Comparison of ENCODE assay signal across 2 cellular contexts in genomic region chr2:105451571-105452140, GRCh38.
A peak's percentile ranks its signal among the peaks of the same experiment; 100 is the strongest.
TF ChIP-seq lines count a peak whose summit lies in the region.

No MANE protein-coding gene starts in this region.

TF ChIP-seq in liver, 16 proteins besides CTCF, POLR2A, EP300 and RAD21 (continued from another document):
- TF ChIP-seq REST (IDR thresholded peaks at IDR 0.05): no peak
- no peak for TF ChIP-seq ZBTB33 (IDR thresholded peaks at IDR 0.05)
- TF ChIP-seq HNF4A (conservative IDR thresholded peaks at IDR 0.05): peak in 1 of 2 donors; percentile 24
- TF ChIP-seq FOXA2 (IDR thresholded peaks at IDR 0.05): no peak
- TF ChIP-seq HNF4G (IDR thresholded peaks at IDR 0.05): no peak
- TF ChIP-seq SP1 (IDR thresholded peaks at IDR 0.05): peak; percentile 28
- TF ChIP-seq RXRA (IDR thresholded peaks at IDR 0.05): peak; percentile 48 to 54
- TF ChIP-seq TAF1 (conservative IDR thresholded peaks at IDR 0.05): no peak
- TF ChIP-seq FOXA1 (IDR thresholded peaks at IDR 0.05): no peak
- no peak for TF ChIP-seq GABPA (IDR thresholded peaks at IDR 0.05 in 1 of 2, conservative IDR thresholded peaks at IDR 0.05 in 1 of 2)
- TF ChIP-seq JUND (IDR thresholded peaks at IDR 0.05): no peak
- TF ChIP-seq EGR1 (IDR thresholded peaks at IDR 0.05; ENCODE audit: low read depth in 2 of 2): no peak
- no peak for TF ChIP-seq NR2F2 (IDR thresholded peaks at IDR 0.05)
- TF ChIP-seq YY1 (IDR thresholded peaks at IDR 0.05): no peak
- TF ChIP-seq ATF3 (IDR thresholded peaks at IDR 0.05): no peak

TF ChIP-seq in HepG2, 621 proteins besides CTCF, POLR2A, EP300 and RAD21:
- TF ChIP-seq TRAFD1 (CRISPR knock-in tag; IDR thresholded peaks at IDR 0.05; ENCODE audit: borderline replicate concordance): no peak
- TF ChIP-seq KMT2A (CRISPR knock-in tag; IDR thresholded peaks at IDR 0.05): no peak
- TF ChIP-seq RFX1 (IDR thresholded peaks at IDR 0.05): no peak
- no peak for TF ChIP-seq NFKB2 (CRISPR knock-in tag; IDR thresholded peaks at IDR 0.05; ENCODE audit: borderline replicate concordance)
- TF ChIP-seq GATAD2A (CRISPR knock-in tag; IDR thresholded peaks at IDR 0.05): no peak
- no peak for TF ChIP-seq KLF15 (CRISPR knock-in tag; IDR thresholded peaks at IDR 0.05; ENCODE audit: borderline replicate concordance)
- TF ChIP-seq ATF3 (CRISPR knock-in tag; IDR thresholded peaks at IDR 0.05): no peak
- no peak for TF ChIP-seq CEBPZ (IDR thresholded peaks at IDR 0.05; ENCODE audit: low read length)
- no peak for TF ChIP-seq ZNF607 (CRISPR knock-in tag; IDR thresholded peaks at IDR 0.05; ENCODE audit: borderline replicate concordance)
- TF ChIP-seq ZXDC (CRISPR knock-in tag; IDR thresholded peaks at IDR 0.05): no peak
- TF ChIP-seq SIN3B (IDR thresholded peaks at IDR 0.05; ENCODE audit: low read length): no peak
- no peak for TF ChIP-seq ZSCAN30 (CRISPR knock-in tag; IDR thresholded peaks at IDR 0.05)
- TF ChIP-seq ZBTB34 (CRISPR knock-in tag; IDR thresholded peaks at IDR 0.05): no peak
- no peak for TF ChIP-seq NR1H2 (CRISPR knock-in tag; IDR thresholded peaks at IDR 0.05; ENCODE audit: borderline replicate concordance, low read depth)
TF ChIP-seq in HepG2: peak in this region for 0.
